Comparison of ENCODE assay signal across 8 cellular contexts in the genomic region with DNA sequence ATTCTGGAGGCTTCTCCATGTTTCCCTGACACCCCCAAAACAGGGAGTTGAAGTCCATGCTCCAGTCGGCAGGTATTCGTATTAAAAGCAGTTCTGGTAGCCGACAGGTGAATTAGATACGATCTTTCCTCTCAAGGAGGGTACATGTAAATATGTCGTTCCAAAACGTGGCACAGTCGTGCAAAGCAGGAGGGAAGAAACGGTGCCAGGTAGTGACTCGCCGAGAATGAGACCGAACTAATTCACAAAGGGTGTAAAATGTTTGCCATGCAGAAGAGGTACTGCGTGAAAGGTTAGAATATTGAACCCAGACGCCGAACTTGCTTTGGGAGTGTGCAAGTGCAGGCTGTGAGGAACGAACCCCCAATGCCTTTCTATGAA. TPM values are rescaled to one million over a fixed set of nuclear protein-coding genes. Genes with fewer than 3 reads are reported as not detected.
A peak's percentile ranks its signal among the peaks of the same experiment; 100 is the strongest.
DNase-seq lines count a peak whose midpoint lies in the region; ATAC-seq and TF ChIP-seq lines count a peak whose summit lies in the region.

No MANE protein-coding gene starts in this region.

- no peaks in the 10 kb centered on the region for H3K9me3 ChIP-seq in iPS-18c (ENCODE audit: control insufficient read depth, insufficient read depth, low read length)
- peaks cover 0 to under 1% (median 0%) of the 10 kb centered on the region in 4 donors for H3K9me3 ChIP-seq in stomach

- H3K4me3 Mint-ChIP-seq in activated T-cell treated with anti-CD3 and anti-CD28 coated beads, Interleukin-2, amount 50 U/mL, for 24 hours = peak overlapping the region; percentile 92
- peak overlapping the region; percentile 96 for H3K4me3 Mint-ChIP-seq in activated T-helper 2 cell treated with anti-CD3 and anti-CD28 coated beads, Interferon-gamma antibody, Interleukin-2, Interleukin-4, amounts not matched to agents 10 μg/mL and 5 μg/mL and 100 μg/mL, durations not matched to agents 14 hours and 24 hours and 36 hours (ENCODE audit: low read depth)

- H3K36me3 ChIP-seq in stomach = peaks cover 6 to 40% (median 37%) of the 10 kb centered on the region in 4 donors

- no peak for TF ChIP-seq POLR2A in stomach (IDR thresholded peaks at IDR 0.05)

- 0 to 2% (median 1%) methylated on average over 14 to 15 of the region's 15 CpGs for WGBS in stomach, 5 donors

- no peak for DNase-seq in activated T-cell treated with anti-CD3 and anti-CD28 coated beads, Interleukin-2, amount 50 U/mL, for 24 hours
- DNase-seq in activated T-cell treated with anti-CD3 and anti-CD28 coated beads for 4 hours (no peak), stomach (no peak)
- no peak for DNase-seq in activated T-helper 2 cell treated with anti-CD3 and anti-CD28 coated beads, Interferon-gamma antibody, Interleukin-2, Interleukin-4, amounts not matched to agents 10 μg/mL and 5 μg/mL and 100 μg/mL, durations not matched to agents 14 hours and 24 hours and 36 hours (ENCODE audit: low spot score)

- TF ChIP-seq EP300 in stomach (IDR thresholded peaks at IDR 0.05) = no peak

- no peaks in the 10 kb centered on the region for H3K9me3 Mint-ChIP-seq in activated T-cell treated with anti-CD3 and anti-CD28 coated beads, Interleukin-2, amount 50 U/mL, for 24 hours
- H3K9me3 Mint-ChIP-seq in activated T-helper 2 cell treated with anti-CD3 and anti-CD28 coated beads, Interferon-gamma antibody, Interleukin-2, Interleukin-4, amounts not matched to agents 10 μg/mL and 5 μg/mL and 100 μg/mL, durations not matched to agents 14 hours and 24 hours and 36 hours = peaks cover 9% of the 10 kb centered on the region

- H3K27me3 Mint-ChIP-seq in activated T-cell treated with anti-CD3 and anti-CD28 coated beads, Interleukin-2, amount 50 U/mL, for 24 hours = no peaks in the 10 kb centered on the region
- no peaks in the 10 kb centered on the region for H3K27me3 Mint-ChIP-seq in activated T-helper 2 cell treated with anti-CD3 and anti-CD28 coated beads, Interferon-gamma antibody, Interleukin-2, Interleukin-4, amounts not matched to agents 10 μg/mL and 5 μg/mL and 100 μg/mL, durations not matched to agents 14 hours and 24 hours and 36 hours (ENCODE audit: low read depth)

- H3K27ac Mint-ChIP-seq in activated T-cell treated with anti-CD3 and anti-CD28 coated beads, Interleukin-2, amount 50 U/mL, for 24 hours = peak overlapping the region; percentile 99
- H3K27ac Mint-ChIP-seq in activated T-helper 2 cell treated with anti-CD3 and anti-CD28 coated beads, Interferon-gamma antibody, Interleukin-2, Interleukin-4, amounts not matched to agents 10 μg/mL and 5 μg/mL and 100 μg/mL, durations not matched to agents 14 hours and 24 hours and 36 hours = peak overlapping the region; percentile 98

- H3K4me1 ChIP-seq in stomach = peaks cover 19 to 38% (median 23%) of the 10 kb centered on the region in 4 donors

- H3K4me3 ChIP-seq in iPS-18c (ENCODE audit: insufficient read depth, low read depth, low read length) (peak overlapping the region; percentile 97), stomach (peak overlapping the region; percentile 89 to 95 (median 94))

- no peak for ATAC-seq in HG03342 (IDR thresholded peaks at IDR 0.05; ENCODE audit: unreplicated experiment)
- no peak for ATAC-seq in HG02884 (IDR thresholded peaks at IDR 0.05; ENCODE audit: unreplicated experiment)
- ATAC-seq in HG02759 (IDR thresholded peaks at IDR 0.05; ENCODE audit: unreplicated experiment) = no peak

- H3K36me3 Mint-ChIP-seq in activated T-cell treated with anti-CD3 and anti-CD28 coated beads, Interleukin-2, amount 50 U/mL, for 24 hours (ENCODE audit: low read depth) = peaks cover 57% of the 10 kb centered on the region
- H3K36me3 Mint-ChIP-seq in activated T-helper 2 cell treated with anti-CD3 and anti-CD28 coated beads, Interferon-gamma antibody, Interleukin-2, Interleukin-4, amounts not matched to agents 10 μg/mL and 5 μg/mL and 100 μg/mL, durations not matched to agents 14 hours and 24 hours and 36 hours (ENCODE audit: low read depth) = peaks cover 48% of the 10 kb centered on the region

- H3K4me1 Mint-ChIP-seq in activated T-cell treated with anti-CD3 and anti-CD28 coated beads, Interleukin-2, amount 50 U/mL, for 24 hours (ENCODE audit: low read depth) = peaks cover 34% of the 10 kb centered on the region
- peaks cover 21% of the 10 kb centered on the region for H3K4me1 Mint-ChIP-seq in activated T-helper 2 cell treated with anti-CD3 and anti-CD28 coated beads, Interferon-gamma antibody, Interleukin-2, Interleukin-4, amounts not matched to agents 10 μg/mL and 5 μg/mL and 100 μg/mL, durations not matched to agents 14 hours and 24 hours and 36 hours (ENCODE audit: low read depth)

- intact Hi-C loops in activated T-helper 2 cell treated with anti-CD3 and anti-CD28 coated beads, Interferon-gamma antibody, Interleukin-2, Interleukin-4, amounts not matched to agents 10 μg/mL and 5 μg/mL and 100 μg/mL, durations not matched to agents 14 hours and 24 hours and 36 hours (cut with micrococcal nuclease) = loop anchor here (10.0 kb wide), 1 partner anchor 175 kb away; a partner anchor contains a TSS
- intact Hi-C loops in stomach (cut with DNase I; ENCODE audit: low total_unique reads) = no loop called here

- H3K27me3 ChIP-seq in stomach = no peaks in the 10 kb centered on the region

- H3K27ac ChIP-seq in stomach = peak overlapping the region; percentile 87 to 96 (median 89)

- no peak for TF ChIP-seq CTCF in stomach (IDR thresholded peaks at IDR 0.05)

RNA-seq across cellular contexts. Expression of a gene that starts 0.5 kb away (rescaled TPM):
- 40.3 and 40.7 TPM in 2 replicates for total RNA-seq in activated T-helper 2 cell treated with anti-CD3 and anti-CD28 coated beads, Interferon-gamma antibody, Interleukin-2, Interleukin-4, amounts not matched to agents 10 μg/mL and 5 μg/mL and 100 μg/mL, durations not matched to agents 14 hours and 24 hours and 36 hours
- 10 to 100 TPM; 14.0 to 41.5 (median 17.4) TPM for total RNA-seq in stomach
- polyA plus RNA-seq in stomach = 10 to 100 TPM in 1 of 3 donors, 1 to 10 TPM in 2; 5.5 to 14.2 (median 5.8) TPM

RNA-seq across cellular contexts. Expression of a gene that starts 37.0 kb away (rescaled TPM):
- total RNA-seq in activated T-helper 2 cell treated with anti-CD3 and anti-CD28 coated beads, Interferon-gamma antibody, Interleukin-2, Interleukin-4, amounts not matched to agents 10 μg/mL and 5 μg/mL and 100 μg/mL, durations not matched to agents 14 hours and 24 hours and 36 hours = not detected in 2 replicates
- not detected for total RNA-seq in stomach
- polyA plus RNA-seq in stomach = not detected

RNA-seq across cellular contexts. Expression of a gene that starts 55.6 kb away (rescaled TPM):
- total RNA-seq in activated T-helper 2 cell treated with anti-CD3 and anti-CD28 coated beads, Interferon-gamma antibody, Interleukin-2, Interleukin-4, amounts not matched to agents 10 μg/mL and 5 μg/mL and 100 μg/mL, durations not matched to agents 14 hours and 24 hours and 36 hours = 0.11 TPM in 2 replicates
- total RNA-seq in stomach = under 1 TPM in 1 of 5 donors, not detected in 4; 0.45 TPM
- polyA plus RNA-seq in stomach = not detected
